In the genomic region with DNA sequence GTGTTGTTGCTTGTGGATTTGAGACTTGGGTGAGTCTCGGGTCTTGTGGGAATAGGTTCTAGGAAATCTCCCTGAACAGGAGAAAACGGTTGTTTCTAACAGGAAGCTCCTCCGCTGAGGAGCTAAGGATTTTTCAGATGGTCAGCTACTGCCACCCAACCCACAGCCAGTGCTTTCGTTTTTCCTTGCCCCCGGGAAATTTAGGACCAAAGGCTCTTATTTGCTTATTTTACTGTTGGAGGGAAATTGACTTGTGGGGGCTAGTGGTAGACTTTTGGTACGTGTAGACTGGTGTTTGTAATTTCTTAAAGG, we compare ENCODE assay signal across 7 cellular contexts. TPM values are rescaled to one million over a fixed set of nuclear protein-coding genes. Genes with fewer than 3 reads are reported as not detected.
DNase-seq lines count a peak whose midpoint lies in the region; ATAC-seq and TF ChIP-seq lines count a peak whose summit lies in the region.

No MANE protein-coding gene starts in this region.

- H3K4me3 ChIP-seq in HAP-1 = peak overlapping the region; percentile 50
- H3K4me3 ChIP-seq in cardiac muscle cell = peak overlapping the region; percentile 77
- H3K4me3 ChIP-seq in trophoblast cell (ENCODE audit: low read depth, low read length) = peak overlapping the region; percentile 83

- no peak overlapping the region for H2BK12ac ChIP-seq in trophoblast cell (ENCODE audit: low read length)

- CTCF ChIA-PET in WTC11 (lab: Charles Lee) = interaction anchor here (0.6 to 0.9 kb wide), 4 partner anchors 10 to 170 kb away, joined by 3 read pairs; no protein-coding TSS in a partner anchor

- peak overlapping the region; percentile 75; the same call in 1 of the 2 replicates for H3K27ac Mint-ChIP-seq in WTC11

- H3K79me1 ChIP-seq in trophoblast cell (ENCODE audit: low read length) = peaks cover 9% of the 10 kb centered on the region

- ATAC-seq in WTC11 (no peak), HG03439 (IDR thresholded peaks at IDR 0.05; ENCODE audit: unreplicated experiment) (no peak)

- H3K4ac ChIP-seq in trophoblast cell (ENCODE audit: low read depth, low read length) = no peak overlapping the region

- H3K27me3 ChIP-seq in HAP-1 (ENCODE audit: low read depth) (no peaks in the 10 kb centered on the region), cardiac muscle cell (no peaks in the 10 kb centered on the region), trophoblast cell (ENCODE audit: insufficient read depth, low read length) (no peaks in the 10 kb centered on the region)

- H3K9me3 ChIP-seq in HAP-1 (no peaks in the 10 kb centered on the region), cardiac muscle cell (ENCODE audit: low read depth) (no peaks in the 10 kb centered on the region), trophoblast cell (ENCODE audit: insufficient read depth, low read depth, low read length) (no peaks in the 10 kb centered on the region)

- peak overlapping the region; percentile 57 for H2AFZ ChIP-seq in trophoblast cell (ENCODE audit: insufficient read depth, low read length, poor library complexity)

- peak overlapping the region; percentile 96 for H3K4me3 Mint-ChIP-seq in WTC11

- H3K79me2 ChIP-seq in trophoblast cell (ENCODE audit: control insufficient read depth, insufficient read depth, low read length, poor library complexity) = peaks cover 3% of the 10 kb centered on the region

- peak overlapping the region; percentile 21 for H3K27ac ChIP-seq in cardiac muscle cell
- H3K27ac ChIP-seq in trophoblast cell (ENCODE audit: low read depth, low read length) = peak overlapping the region; percentile 54

- H3K18ac ChIP-seq in trophoblast cell (ENCODE audit: low read length) = no peak overlapping the region

- no peak overlapping the region for H2AK5ac ChIP-seq in trophoblast cell (ENCODE audit: low read length)

- no peaks in the 10 kb centered on the region for H3K36me3 Mint-ChIP-seq in WTC11

- no peaks in the 10 kb centered on the region for H3K36me3 ChIP-seq in HAP-1 (replicated peaks)
- no peaks in the 10 kb centered on the region for H3K36me3 ChIP-seq in cardiac muscle cell
- H3K36me3 ChIP-seq in trophoblast cell (ENCODE audit: control insufficient read depth in 1 of 2, insufficient read depth in 2 of 2, low read length in 2 of 2) = no peaks in the 10 kb centered on the region

- H3K27me3 Mint-ChIP-seq in WTC11 (ENCODE audit: low read depth) = peaks cover 14% of the 10 kb centered on the region

- no peak overlapping the region for H3K14ac ChIP-seq in trophoblast cell (ENCODE audit: low read length)

- H4K8ac ChIP-seq in trophoblast cell (ENCODE audit: low read depth, low read length) = no peak overlapping the region

- H4K12ac ChIP-seq in trophoblast cell (ENCODE audit: low read depth, low read length) = no peak overlapping the region

- H3K4me1 ChIP-seq in HAP-1 = no peaks in the 10 kb centered on the region
- peaks cover 4% of the 10 kb centered on the region for H3K4me1 ChIP-seq in cardiac muscle cell (ENCODE audit: low read depth)
- H3K4me1 ChIP-seq in trophoblast cell (ENCODE audit: control insufficient read depth in 1 of 2, insufficient read depth in 2 of 2, low read length in 2 of 2) = no peaks in the 10 kb centered on the region

- in situ Hi-C loops in HAP-1 (cut with MboI; ENCODE audit: low sequenced_read_pairs) = no loop called here

- TF ChIP-seq CTCF in WTC11 (IDR thresholded peaks at IDR 0.05) = no peak
- TF ChIP-seq CTCF in cardiac muscle cell (IDR thresholded peaks at IDR 0.05; ENCODE audit: low read depth, low read length) = no peak

- no CpG with 5 or more reads among the region's 6 CpGs for WGBS in trophoblast cell (ENCODE audit: extremely low coverage, insufficient coverage, insufficient read length)

- H2BK5ac ChIP-seq in trophoblast cell (ENCODE audit: low read depth, low read length, poor library complexity) = no peak overlapping the region

- POLR2A ChIA-PET in WTC11 (lab: Charles Lee) = no interaction called here

- H2BK120ac ChIP-seq in trophoblast cell (ENCODE audit: insufficient read depth, low read length, poor library complexity) = no peak overlapping the region

- H3K4me2 ChIP-seq in trophoblast cell (ENCODE audit: low read length) = peak overlapping the region; percentile 72

- H3K23ac ChIP-seq in trophoblast cell (ENCODE audit: low read length) = no peak overlapping the region

- H3K9me3 Mint-ChIP-seq in WTC11 = no peaks in the 10 kb centered on the region

- H3K4me1 Mint-ChIP-seq in WTC11 = peaks cover 24% of the 10 kb centered on the region

- DNase-seq in HAP-1 (ENCODE audit: low spot score in 2 of 2) = no peak
- DNase-seq in WTC11 (ENCODE audit: low spot score) = no peak
- peak in 1 of 2 donors; percentile 56 for DNase-seq in cardiac muscle cell (ENCODE audit: low read depth in 1 of 2, low spot score in 1 of 2)
- DNase-seq in trophoblast cell = peak in 1 of 2 donors; percentile 34
- DNase-seq in NCI-H1105 (lab: John Stamatoyannopoulos, UW) = no peak
- DNase-seq in NCI-H69 (lab: John Stamatoyannopoulos, UW) = no peak

- H3K9ac ChIP-seq in trophoblast cell (ENCODE audit: low read length) = peak overlapping the region; percentile 16

- no peak overlapping the region for H4K91ac ChIP-seq in trophoblast cell (ENCODE audit: low read depth, low read length)

TF ChIP-seq in WTC11, 78 proteins besides CTCF, POLR2A, EP300 and RAD21:
- TF ChIP-seq, protein P1, sequence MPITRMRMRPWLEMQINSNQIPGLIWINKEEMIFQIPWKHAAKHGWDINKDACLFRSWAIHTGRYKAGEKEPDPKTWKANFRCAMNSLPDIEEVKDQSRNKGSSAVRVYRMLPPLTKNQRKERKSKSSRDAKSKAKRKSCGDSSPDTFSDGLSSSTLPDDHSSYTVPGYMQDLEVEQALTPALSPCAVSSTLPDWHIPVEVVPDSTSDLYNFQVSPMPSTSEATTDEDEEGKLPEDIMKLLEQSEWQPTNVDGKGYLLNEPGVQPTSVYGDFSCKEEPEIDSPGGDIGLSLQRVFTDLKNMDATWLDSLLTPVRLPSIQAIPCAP (CRISPR knock-in tag; IDR thresholded peaks at IDR 0.05) = no peak
- no peak for TF ChIP-seq CREB1 (CRISPR knock-in tag; IDR thresholded peaks at IDR 0.05)
- TF ChIP-seq GRHL2 (CRISPR knock-in tag; IDR thresholded peaks at IDR 0.05; ENCODE audit: insufficient replicate concordance, severe bottlenecking) = no peak
- TF ChIP-seq ZNF423 (CRISPR knock-in tag; IDR thresholded peaks at IDR 0.05) = no peak

RNA-seq across cellular contexts. Expression of gene SNX7, which starts 0.8 kb away (rescaled TPM):
- total RNA-seq in WTC11 (2021) (12.9 to 15.7 TPM (median 14.8 TPM) in 3 replicates), cardiac muscle cell (16.9 and 20.6 TPM in 2 replicates)
- 35.9 and 42.2 TPM in 2 replicates for polyA plus RNA-seq in cardiac muscle cell
- polyA plus RNA-seq in trophoblast cell (2013) = 22.3 and 22.4 TPM in 2 replicates
